In genomic region chr5:125521289-125521688, GRCh38 we compare ENCODE assay signal across 23 cellular contexts.
"Had no signal": no experiment of that assay in that cellular context is flagged by ENCODE, and none has a peak within 500 bp of the region (broad histone marks: within the 10 kb centered on the region; RNA-seq: fewer than 3 reads in every experiment).

No MANE protein-coding gene starts in this region.

- H3K4me3 ChIP-seq: colonic mucosa, coronary artery, dorsolateral prefrontal cortex, esophagus muscularis mucosa, esophagus squamous epithelium, gastrocnemius medialis, gastroesophageal sphincter, heart left ventricle, heart right ventricle had no signal

- H3K36me3 ChIP-seq: colonic mucosa, esophagus muscularis mucosa, esophagus squamous epithelium, gastrocnemius medialis, gastroesophageal sphincter, heart left ventricle, heart right ventricle had no signal

- H3K27me3 ChIP-seq: colonic mucosa, dorsolateral prefrontal cortex, esophagus muscularis mucosa, esophagus squamous epithelium, foreskin keratinocyte, gastrocnemius medialis, gastroesophageal sphincter, heart left ventricle, heart right ventricle had no signal

- DNase-seq: colonic mucosa; cortex of kidney; dermis blood vessel endothelial cell; dorsolateral prefrontal cortex; effector CD4-positive, alpha-beta T cell; effector CD8-positive, alpha-beta T cell; effector memory CD4-positive, alpha-beta T cell; effector memory CD8-positive, alpha-beta T cell; endodermal cell; esophagus squamous epithelium; foreskin fibroblast; foreskin keratinocyte; foreskin melanocyte; gastrocnemius medialis; glutamatergic neuron; head of caudate nucleus; heart left ventricle; heart right ventricle had no signal

- ATAC-seq: effector memory CD8-positive, alpha-beta T cell; esophagus mucosa; foreskin keratinocyte; gastrocnemius medialis; gastroesophageal sphincter; heart left ventricle; heart right ventricle had no signal

- H3K27ac ChIP-seq: colonic mucosa, coronary artery, dorsolateral prefrontal cortex, epithelial cell of prostate, esophagus muscularis mucosa, esophagus squamous epithelium, foreskin keratinocyte, gastrocnemius medialis, gastroesophageal sphincter, heart left ventricle, heart right ventricle had no signal

- H3K9me3 ChIP-seq: colonic mucosa, esophagus muscularis mucosa, esophagus squamous epithelium, gastrocnemius medialis, gastroesophageal sphincter had no signal

- H3K4me1 ChIP-seq: colonic mucosa, esophagus squamous epithelium, foreskin keratinocyte, gastroesophageal sphincter, heart left ventricle, heart right ventricle had no signal
